ENCODE assay signal across 10 cellular contexts in the genomic region with DNA sequence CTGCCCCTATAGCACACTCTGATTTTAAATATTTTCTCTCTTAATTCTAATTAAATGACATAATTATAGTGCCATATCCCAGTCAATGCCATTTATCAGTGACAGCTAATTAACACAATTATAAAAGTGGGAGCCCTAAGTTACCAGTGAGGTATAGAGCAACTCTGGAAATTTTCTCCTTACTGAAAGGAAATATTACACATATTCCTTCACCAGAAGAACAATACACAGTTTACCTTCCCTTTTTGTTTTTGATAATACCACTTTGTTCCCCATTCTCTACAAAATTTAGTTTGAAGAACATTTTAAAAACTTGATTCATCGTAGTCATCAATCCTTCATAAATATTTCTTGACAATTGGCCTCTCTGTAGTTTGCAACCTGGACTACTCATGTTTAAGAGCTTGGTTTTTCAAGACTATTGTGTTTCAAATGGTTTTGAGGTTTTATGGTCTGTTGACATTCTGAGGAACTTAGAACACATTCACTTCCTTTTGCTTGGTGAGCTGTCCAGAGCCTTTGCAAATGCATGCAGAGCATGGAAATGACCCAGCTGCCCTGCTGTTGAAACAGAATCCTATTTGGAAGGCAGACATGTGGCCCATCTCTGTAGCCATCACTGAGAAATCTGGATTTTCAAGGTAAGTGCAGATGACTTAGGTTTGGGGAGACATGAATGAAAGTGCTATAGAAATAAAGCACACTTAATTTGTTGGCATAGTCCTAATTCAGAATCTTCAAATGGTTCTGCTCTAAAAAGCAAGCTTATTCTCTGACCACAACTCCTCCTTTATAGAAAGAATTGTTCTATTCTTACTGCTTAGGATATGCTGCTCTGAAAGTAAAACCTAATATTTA. TPM values are rescaled to one million over a fixed set of nuclear protein-coding genes. Genes with fewer than 3 reads are reported as not detected.
DNase-seq lines count a peak whose midpoint lies in the region; ATAC-seq and TF ChIP-seq lines count a peak whose summit lies in the region.
"Had no signal": no experiment of that assay in that cellular context is flagged by ENCODE, and none has a peak within 500 bp of the region (broad histone marks: within the 10 kb centered on the region; RNA-seq: fewer than 3 reads in every experiment).

GPR141 (plus strand) TSS at position 504 of the 858 bp plus-strand sequence. CDS start 56,628 bp downstream, outside the sequence.

- ATAC-seq in HG02938 (IDR thresholded peaks at IDR 0.05; ENCODE audit: unreplicated experiment) (peak; percentile 86), naive B cell (ENCODE audit: low read depth in 2 of 2) (peak; percentile 95 to 96)
- ATAC-seq: A549 had no signal

- intact Hi-C loops in prostate gland (cut with DNase I) = no loop called here

- H3K36me3 ChIP-seq in effector memory CD4-positive, alpha-beta T cell (ENCODE audit: control insufficient read depth, insufficient read depth, low read length) = no peaks in the 10 kb centered on the region
- H3K36me3 ChIP-seq in prostate gland = no peaks in the 10 kb centered on the region
- H3K36me3 ChIP-seq: heart right ventricle had no signal

- no peak within 1 kb of the TSS for H3K4me3 ChIP-seq in effector memory CD4-positive, alpha-beta T cell (ENCODE audit: insufficient read depth, low read depth, low read length, poor library complexity, severe bottlenecking)
- no peak within 1 kb of the TSS for H3K4me3 ChIP-seq in prostate gland
- H3K4me3 ChIP-seq: A549 had no signal

- no peak within 1 kb of the TSS for H3K27ac Mint-ChIP-seq in naive B cell

- peak within 1 kb of the TSS in 7 of 8 donors; percentile 4 to 78 (median 42) for H3K4me3 Mint-ChIP-seq in naive B cell

- WGBS in prostate gland = 11% methylated on average over 1 of the region's 1 CpG

- DNase-seq in NCI-H2107 treated with DMSO at 0.1 percent for 48 hours (lab: John Stamatoyannopoulos, UW; ENCODE audit: unreplicated experiment) = peak; percentile 28
- DNase-seq in NCI-H2107 (lab: John Stamatoyannopoulos, UW) = no peak
- peak; percentile 74 for DNase-seq in NOMO-1 treated with dmso at 0.1 percent for 144 hours (lab: John Stamatoyannopoulos, UW; ENCODE audit: unreplicated experiment)
- DNase-seq in naive B cell = peak; percentile 62
- no peak for DNase-seq in effector memory CD4-positive, alpha-beta T cell
- no peak for DNase-seq in 8988T
- DNase-seq in prostate gland (ENCODE audit: low spot score) = no peak
- DNase-seq: heart right ventricle had no signal

- no peak for TF ChIP-seq POLR2A in prostate gland (IDR thresholded peaks at IDR 0.05)

- peaks cover 53 to 63% (median 55%) of the 10 kb centered on the region in 3 donors for H3K27me3 Mint-ChIP-seq in naive B cell

- H3K9me3 Mint-ChIP-seq in naive B cell = peaks cover 0 to 1% (median 0%) of the 10 kb centered on the region in 7 donors

- TF ChIP-seq CTCF in prostate gland (IDR thresholded peaks at IDR 0.05) = no peak

- H3K27me3 ChIP-seq in effector memory CD4-positive, alpha-beta T cell (replicated peaks; ENCODE audit: control insufficient read depth, insufficient read depth, low read length, poor library complexity, severe bottlenecking) = no peaks in the 10 kb centered on the region
- H3K27me3 ChIP-seq in prostate gland (replicated peaks; ENCODE audit: insufficient read depth) = no peaks in the 10 kb centered on the region
- H3K27me3 ChIP-seq: heart right ventricle had no signal

- peaks cover 23 to 35% (median 28%) of the 10 kb centered on the region in 3 donors for H3K4me1 Mint-ChIP-seq in naive B cell

- H3K9me3 ChIP-seq in effector memory CD4-positive, alpha-beta T cell (ENCODE audit: control insufficient read depth, low read length) = no peaks in the 10 kb centered on the region
- H3K9me3 ChIP-seq in prostate gland = no peaks in the 10 kb centered on the region
- H3K9me3 ChIP-seq: A549, heart right ventricle had no signal

- no peaks in the 10 kb centered on the region for H3K36me3 Mint-ChIP-seq in naive B cell

- H3K4me1 ChIP-seq in effector memory CD4-positive, alpha-beta T cell (ENCODE audit: control insufficient read depth, insufficient read depth, low read length, poor library complexity, severe bottlenecking) = no peaks in the 10 kb centered on the region
- H3K4me1 ChIP-seq in prostate gland (replicated peaks) = no peaks in the 10 kb centered on the region
- H3K4me1 ChIP-seq: A549 had no signal

- no peak within 1 kb of the TSS for H3K27ac ChIP-seq in effector memory CD4-positive, alpha-beta T cell (ENCODE audit: insufficient read depth, low read length, poor library complexity, severe bottlenecking)
- H3K27ac ChIP-seq in prostate gland = no peak within 1 kb of the TSS
- H3K27ac ChIP-seq: A549 had no signal

RNA-seq across cellular contexts. Expression of gene GPR141, which starts in this region (rescaled TPM):
- polyA plus RNA-seq in naive B cell (ENCODE audit: low read depth in 6 of 6) = under 1 TPM in 1 of 6 donors, not detected in 5; 0.35 TPM
- total RNA-seq in prostate gland = 1 to 10 TPM in 1 of 2 donors, under 1 TPM in 1; 0.36 to 1.1 TPM

Comparison
In these comparisons a context has a peak if more than half of its experiments do, and no peak if none do; other contexts are left out.
1. DNase-seq: peak in NCI-H2107 treated with DMSO at 0.1 percent for 48 hours (single experiment) and NOMO-1 treated with dmso at 0.1 percent for 144 hours (single experiment); none in NCI-H2107 (single experiment), effector memory CD4-positive, alpha-beta T cell (0 of 3), 8988T (single experiment) and prostate gland (single experiment).
2. Peak in DNase-seq and ATAC-seq in naive B cell; RNA of the gene not detected or under 1 TPM.